In genomic region chr3:162708942-162709706, GRCh38 we compare ENCODE assay signal across 7 cellular contexts.
A peak's percentile ranks its signal among the peaks of the same experiment; 100 is the strongest.
DNase-seq lines count a peak whose midpoint lies in the region; TF ChIP-seq lines count a peak whose summit lies in the region.
"Not testable (repeated sequence)": the region's sequence is repeated elsewhere in the genome, so short reads cannot be mapped to it uniquely, and the experiment has no call there.

No MANE protein-coding gene starts in this region.

- not testable (repeated sequence) for H3K4me2 ChIP-seq in fibroblast of lung (ENCODE audit: extremely low read depth, insufficient read depth, low read length)

- H2AFZ ChIP-seq in fibroblast of lung (ENCODE audit: low read length): not testable (repeated sequence)

- not testable (repeated sequence) for H3K36me3 ChIP-seq in brain microvascular endothelial cell (replicated peaks); fibroblast of lung (ENCODE audit: control insufficient read depth, insufficient read depth, low read length); sigmoid colon

- DNase-seq in Caki2 (ENCODE audit: low read depth): peak; percentile 79
- peak; percentile 59 for DNase-seq in LHCN-M2 (ENCODE audit: low read depth)
- peak; percentile 34 for DNase-seq in brain microvascular endothelial cell
- peak; percentile 39 to 78 for DNase-seq in fibroblast of lung (ENCODE audit: low read depth in 2 of 2)
- peak; percentile 1 for DNase-seq in left kidney (ENCODE audit: low read depth, low spot score)
- DNase-seq in sigmoid colon: not testable (repeated sequence)

- intact Hi-C loops in sigmoid colon (cut with DNase I): not testable (repeated sequence)

- H3K27me3 ChIP-seq in brain microvascular endothelial cell (replicated peaks); fibroblast of lung (ENCODE audit: control insufficient read depth, insufficient read depth, low read length); sigmoid colon: not testable (repeated sequence)

- H4K20me1 ChIP-seq in fibroblast of lung (ENCODE audit: control insufficient read depth, extremely low read depth, insufficient read depth, low read length): not testable (repeated sequence)

- WGBS in sigmoid colon, 2 donors: 64 to 85% methylated on average over 15 of the region's 15 CpGs

- TF ChIP-seq EP300 in sigmoid colon (IDR thresholded peaks at IDR 0.05): not testable (repeated sequence)

- not testable (repeated sequence) for H3K79me2 ChIP-seq in fibroblast of lung (ENCODE audit: control insufficient read depth, insufficient read depth, low read length)

- not testable (repeated sequence) for H3K4me3 ChIP-seq in brain microvascular endothelial cell (ENCODE audit: low read depth, low read length); fibroblast of lung (replicated peaks in 1 of 4; ENCODE audit: control extremely low read depth in 1 of 4, insufficient read depth in 1 of 4, low read depth in 3 of 4, low read length in 4 of 4)
- H3K4me3 ChIP-seq in sigmoid colon: peak overlapping the region in 1 of 4 donors; percentile 9

- TF ChIP-seq CTCF in VCaP (conservative IDR thresholded peaks at IDR 0.05); brain microvascular endothelial cell (IDR thresholded peaks at IDR 0.05; ENCODE audit: low read depth, low read length, missing control alignments); fibroblast of lung (conservative IDR thresholded peaks at IDR 0.05 in 1 of 2, IDR thresholded peaks at IDR 0.05 in 1 of 2; ENCODE audit: low read depth in 1 of 2, low read length in 2 of 2); sigmoid colon (IDR thresholded peaks at IDR 0.05): not testable (repeated sequence)

- H3K4me1 ChIP-seq in fibroblast of lung (ENCODE audit: control insufficient read depth, extremely low read depth, insufficient read depth, low read length): not testable (repeated sequence)
- peaks cover 0 to 14% (median 5%) of the 10 kb centered on the region in 4 donors for H3K4me1 ChIP-seq in sigmoid colon

- H3K9me3 ChIP-seq in fibroblast of lung (ENCODE audit: control insufficient read depth, insufficient read depth, low read depth, low read length); sigmoid colon: not testable (repeated sequence)

- H3K27ac ChIP-seq in VCaP: peak overlapping the region; percentile 76
- H3K27ac ChIP-seq in brain microvascular endothelial cell; fibroblast of lung (ENCODE audit: insufficient read depth, low read length): not testable (repeated sequence)
- peak overlapping the region in 3 of 4 donors; percentile 57 to 75 (median 62) for H3K27ac ChIP-seq in sigmoid colon

- H3K9ac ChIP-seq in fibroblast of lung (ENCODE audit: insufficient read depth, low read length): not testable (repeated sequence)

- TF ChIP-seq POLR2A in sigmoid colon (IDR thresholded peaks at IDR 0.05): not testable (repeated sequence)

- in situ Hi-C loops in Caki2 (cut with HindIII; ENCODE audit: low pct_unique_long_range_greater_than_20kb, low sequenced_read_pairs); brain microvascular endothelial cell (cut with HindIII; ENCODE audit: low pct_ligation_motif_present, low sequenced_read_pairs): not testable (repeated sequence)
